Comparison of ENCODE assay signal across 1 cellular context in the genomic region with DNA sequence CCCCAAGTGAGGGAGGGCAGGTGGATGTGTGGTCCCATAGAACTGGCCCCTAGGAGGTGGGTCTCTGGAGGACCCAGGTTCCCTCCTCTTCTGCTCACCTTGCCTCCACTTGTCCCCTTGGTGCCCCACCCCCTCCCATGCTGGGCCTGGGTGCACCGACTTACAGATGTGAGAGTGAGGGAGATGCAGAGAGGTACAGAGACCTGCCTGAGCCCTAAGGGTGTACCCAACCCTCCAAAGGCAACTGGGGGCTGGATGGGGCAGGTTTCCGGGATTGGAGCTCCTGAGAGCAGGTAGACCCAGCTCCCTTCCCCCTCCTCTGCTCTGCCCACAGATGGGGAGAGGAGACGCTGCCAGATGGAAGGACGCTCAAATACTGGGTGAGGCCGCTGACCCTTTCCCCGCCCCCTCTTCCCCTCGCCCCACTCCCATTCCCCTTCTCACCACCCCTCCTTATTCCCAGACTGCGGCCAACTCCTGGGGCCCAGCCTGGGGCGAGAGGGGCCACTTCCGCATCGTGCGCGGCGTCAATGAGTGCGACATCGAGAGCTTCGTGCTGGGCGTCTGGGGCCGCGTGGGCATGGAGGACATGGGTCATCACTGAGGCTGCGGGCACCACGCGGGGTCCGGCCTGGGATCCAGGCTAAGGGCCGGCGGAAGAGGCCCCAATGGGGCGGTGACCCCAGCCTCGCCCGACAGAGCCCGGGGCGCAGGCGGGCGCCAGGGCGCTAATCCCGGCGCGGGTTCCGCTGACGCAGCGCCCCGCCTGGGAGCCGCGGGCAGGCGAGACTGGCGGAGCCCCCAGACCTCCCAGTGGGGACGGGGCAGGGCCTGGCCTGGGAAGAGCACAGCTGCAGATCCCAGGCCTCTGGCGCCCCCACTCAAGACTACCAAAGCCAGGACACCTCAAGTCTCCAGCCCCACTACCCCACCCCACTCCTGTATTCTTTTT.
A peak's percentile ranks its signal among the peaks of the same experiment; 100 is the strongest.
TF ChIP-seq lines count a peak whose summit lies in the region.

No MANE protein-coding gene starts in this region.

TF ChIP-seq in WTC11, 78 proteins besides CTCF, POLR2A, EP300 and RAD21 (continued from another document):
- TF ChIP-seq, protein P1, sequence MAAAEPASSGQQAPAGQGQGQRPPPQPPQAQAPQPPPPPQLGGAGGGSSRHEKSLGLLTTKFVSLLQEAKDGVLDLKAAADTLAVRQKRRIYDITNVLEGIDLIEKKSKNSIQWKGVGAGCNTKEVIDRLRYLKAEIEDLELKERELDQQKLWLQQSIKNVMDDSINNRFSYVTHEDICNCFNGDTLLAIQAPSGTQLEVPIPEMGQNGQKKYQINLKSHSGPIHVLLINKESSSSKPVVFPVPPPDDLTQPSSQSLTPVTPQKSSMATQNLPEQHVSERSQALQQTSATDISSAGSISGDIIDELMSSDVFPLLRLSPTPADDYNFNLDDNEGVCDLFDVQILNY (CRISPR knock-in tag; IDR thresholded peaks at IDR 0.05) = 0 out of 2 replicates have a peak, but pooled peaks have one; percentile 29
- TF ChIP-seq ATF1 (CRISPR knock-in tag; IDR thresholded peaks at IDR 0.05) (0 out of 2 replicates have a peak, but pooled peaks have one; percentile 25), ZNF317 (CRISPR knock-in tag; IDR thresholded peaks at IDR 0.05; ENCODE audit: borderline replicate concordance, low read depth) (no peak)
